ENCODE assay signal across 9 cellular contexts in the genomic region with DNA sequence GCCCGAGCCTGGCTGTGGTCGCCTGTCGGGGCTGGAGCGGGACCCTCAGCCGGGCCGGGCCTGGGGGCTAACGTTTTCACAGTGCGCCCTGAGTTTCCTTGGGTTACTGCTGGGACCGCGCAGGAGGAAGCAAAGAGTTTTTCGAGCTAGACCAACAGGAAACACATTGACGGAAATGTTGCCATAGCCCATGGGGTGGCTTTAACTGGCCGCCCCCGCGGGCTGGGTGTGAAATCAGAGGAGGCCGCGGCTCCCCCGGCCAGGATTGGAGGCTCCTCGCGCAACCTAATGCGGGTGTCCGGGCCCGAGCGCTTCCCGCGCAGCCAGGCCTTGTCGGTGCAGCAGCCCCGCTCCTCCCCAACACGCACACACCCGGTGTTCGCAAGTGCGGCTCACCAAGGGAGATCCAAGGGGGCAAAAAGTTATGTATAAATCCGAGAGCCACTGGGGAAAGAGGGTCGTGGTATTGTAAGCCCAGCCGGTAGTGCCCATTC. TPM values are rescaled to one million over a fixed set of nuclear protein-coding genes. Genes with fewer than 3 reads are reported as not detected.
DNase-seq lines count a peak whose midpoint lies in the region; ATAC-seq and TF ChIP-seq lines count a peak whose summit lies in the region.
"Had no signal": no experiment of that assay in that cellular context is flagged by ENCODE, and none has a peak within 500 bp of the region (broad histone marks: within the 10 kb centered on the region; RNA-seq: fewer than 3 reads in every experiment).

No MANE protein-coding gene starts in this region.

- peak overlapping the region; percentile 85 to 97 for H3K27ac ChIP-seq in liver (ENCODE audit: low read depth in 1 of 2, low read length in 2 of 2)
- peak overlapping the region in 1 of 2 donors; percentile 41 for H3K27ac ChIP-seq in thoracic aorta
- H3K27ac ChIP-seq in A673 (ENCODE audit: low read depth, low read length, poor library complexity, severe bottlenecking): no peak overlapping the region
- H3K27ac ChIP-seq: SJSA1 had no signal

- H3K4me1 ChIP-seq in liver (ENCODE audit: control insufficient read depth in 4 of 4, insufficient read depth in 4 of 4, low read length in 3 of 4) (peaks cover 9 to 43% (median 29%) of the 10 kb centered on the region in 4 donors), thoracic aorta (ENCODE audit: control insufficient read depth in 1 of 2, low read depth in 2 of 2) (peaks cover 0 to 9% of the 10 kb centered on the region in 2 donors), A673 (ENCODE audit: insufficient read depth, low read length, poor library complexity, severe bottlenecking) (peaks cover 7% of the 10 kb centered on the region)

- no peak for TF ChIP-seq CTCF in astrocyte of the cerebellum (IDR thresholded peaks at IDR 0.05; ENCODE audit: low read depth, low read length, missing control alignments)
- no peak for TF ChIP-seq CTCF in liver (IDR thresholded peaks at IDR 0.05; ENCODE audit: low read depth, low read length, missing input control)
- TF ChIP-seq CTCF in thoracic aorta (IDR thresholded peaks at IDR 0.05): no peak
- TF ChIP-seq CTCF in A673 (conservative IDR thresholded peaks at IDR 0.05; ENCODE audit: low read depth, low read length): no peak

- 9% methylated on average over 35 of the region's 35 CpGs for WGBS in liver

- POLR2A ChIA-PET in A673 (lab: Charles Lee; ENCODE audit: low non-redundant PET): no interaction called here

- ATAC-seq in thoracic aorta (ENCODE audit: insufficient number of reproducible peaks, low FRiP score, low read depth) (no peak), HG03442 (IDR thresholded peaks at IDR 0.05; ENCODE audit: unreplicated experiment) (no peak)

- H3K27me3 ChIP-seq in liver (ENCODE audit: control insufficient read depth in 4 of 4, insufficient read depth in 4 of 4, low read length in 3 of 4) (no peaks in the 10 kb centered on the region), thoracic aorta (replicated peaks; ENCODE audit: insufficient read depth) (no peaks in the 10 kb centered on the region), A673 (replicated peaks; ENCODE audit: insufficient read depth, low read depth, low read length, poor library complexity) (no peaks in the 10 kb centered on the region)
- H3K27me3 ChIP-seq: SJSA1 had no signal

- H3K36me3 ChIP-seq in liver (ENCODE audit: control insufficient read depth in 4 of 4, insufficient read depth in 3 of 4, low read depth in 1 of 4, low read length in 3 of 4): peaks cover 0 to 15% (median 3%) of the 10 kb centered on the region in 4 donors
- no peaks in the 10 kb centered on the region for H3K36me3 ChIP-seq in thoracic aorta
- peaks cover 4% of the 10 kb centered on the region for H3K36me3 ChIP-seq in A673 (ENCODE audit: insufficient read depth, low read length, poor library complexity, severe bottlenecking)

- H3K9me3 ChIP-seq in liver (ENCODE audit: control insufficient read depth in 4 of 4, low read length in 3 of 4): no peaks in the 10 kb centered on the region
- no peaks in the 10 kb centered on the region for H3K9me3 ChIP-seq in thoracic aorta
- H3K9me3 ChIP-seq in A673 (ENCODE audit: low read depth, low read length, poor library complexity, severe bottlenecking): no peaks in the 10 kb centered on the region
- H3K9me3 ChIP-seq: SJSA1 had no signal

- in situ Hi-C loops in astrocyte of the cerebellum (cut with HindIII; ENCODE audit: low sequenced_read_pairs): no loop called here

- CTCF ChIA-PET in A673 (lab: Charles Lee): no interaction called here

- peak overlapping the region; percentile 3 for H3K4me3 ChIP-seq in astrocyte of the cerebellum (ENCODE audit: low read depth, low read length)
- peak overlapping the region; percentile 87 to 100 (median 91) for H3K4me3 ChIP-seq in liver (ENCODE audit: low read depth in 1 of 3, low read length in 3 of 3)
- H3K4me3 ChIP-seq in thoracic aorta: peak overlapping the region; percentile 90
- H3K4me3 ChIP-seq in A673 (ENCODE audit: low read depth, low read length, poor library complexity, severe bottlenecking): no peak overlapping the region

- no peak for TF ChIP-seq RAD21 in liver (IDR thresholded peaks at IDR 0.05)

- intact Hi-C loops in A673 (cut with micrococcal nuclease; ENCODE audit: unreplicated experiment): no loop called here

- H3K9ac ChIP-seq in liver (ENCODE audit: low read depth in 1 of 2, low read length in 2 of 2): peak overlapping the region; percentile 52 to 86

- peak; percentile 26 for DNase-seq in activated CD4-positive, alpha-beta T cell treated with anti-CD3 and anti-CD28 coated beads for 48 hours
- DNase-seq in activated CD4-positive, alpha-beta T cell treated with anti-CD3 and anti-CD28 coated beads for 4 hours: no peak
- DNase-seq in astrocyte of the cerebellum (ENCODE audit: low read depth): no peak
- no peak for DNase-seq in thoracic aorta (ENCODE audit: low spot score)
- no peak for DNase-seq in NCI-H774 (lab: John Stamatoyannopoulos, UW)
- DNase-seq in A673 (ENCODE audit: low spot score): no peak

- BruUV-seq in A673 (replicated peaks; lab: Mats Ljungman, UMichigan): no TSS peak

TF ChIP-seq in liver, 16 proteins besides CTCF, POLR2A, EP300 and RAD21:
- TF ChIP-seq GABPA (IDR thresholded peaks at IDR 0.05 in 1 of 2, conservative IDR thresholded peaks at IDR 0.05 in 1 of 2) (no peak), FOXA1 (IDR thresholded peaks at IDR 0.05) (no peak), JUND (IDR thresholded peaks at IDR 0.05) (no peak), EGR1 (IDR thresholded peaks at IDR 0.05; ENCODE audit: low read depth in 2 of 2) (no peak), RXRA (IDR thresholded peaks at IDR 0.05) (no peak), YY1 (IDR thresholded peaks at IDR 0.05) (no peak)
- TF ChIP-seq, protein P1, sequence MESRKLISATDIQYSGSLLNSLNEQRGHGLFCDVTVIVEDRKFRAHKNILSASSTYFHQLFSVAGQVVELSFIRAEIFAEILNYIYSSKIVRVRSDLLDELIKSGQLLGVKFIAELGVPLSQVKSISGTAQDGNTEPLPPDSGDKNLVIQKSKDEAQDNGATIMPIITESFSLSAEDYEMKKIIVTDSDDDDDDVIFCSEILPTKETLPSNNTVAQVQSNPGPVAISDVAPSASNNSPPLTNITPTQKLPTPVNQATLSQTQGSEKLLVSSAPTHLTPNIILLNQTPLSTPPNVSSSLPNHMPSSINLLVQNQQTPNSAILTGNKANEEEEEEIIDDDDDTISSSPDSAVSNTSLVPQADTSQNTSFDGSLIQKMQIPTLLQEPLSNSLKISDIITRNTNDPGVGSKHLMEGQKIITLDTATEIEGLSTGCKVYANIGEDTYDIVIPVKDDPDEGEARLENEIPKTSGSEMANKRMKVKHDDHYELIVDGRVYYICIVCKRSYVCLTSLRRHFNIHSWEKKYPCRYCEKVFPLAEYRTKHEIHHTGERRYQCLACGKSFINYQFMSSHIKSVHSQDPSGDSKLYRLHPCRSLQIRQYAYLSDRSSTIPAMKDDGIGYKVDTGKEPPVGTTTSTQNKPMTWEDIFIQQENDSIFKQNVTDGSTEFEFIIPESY (IDR thresholded peaks at IDR 0.05): no peak
- TF ChIP-seq, protein P2, sequence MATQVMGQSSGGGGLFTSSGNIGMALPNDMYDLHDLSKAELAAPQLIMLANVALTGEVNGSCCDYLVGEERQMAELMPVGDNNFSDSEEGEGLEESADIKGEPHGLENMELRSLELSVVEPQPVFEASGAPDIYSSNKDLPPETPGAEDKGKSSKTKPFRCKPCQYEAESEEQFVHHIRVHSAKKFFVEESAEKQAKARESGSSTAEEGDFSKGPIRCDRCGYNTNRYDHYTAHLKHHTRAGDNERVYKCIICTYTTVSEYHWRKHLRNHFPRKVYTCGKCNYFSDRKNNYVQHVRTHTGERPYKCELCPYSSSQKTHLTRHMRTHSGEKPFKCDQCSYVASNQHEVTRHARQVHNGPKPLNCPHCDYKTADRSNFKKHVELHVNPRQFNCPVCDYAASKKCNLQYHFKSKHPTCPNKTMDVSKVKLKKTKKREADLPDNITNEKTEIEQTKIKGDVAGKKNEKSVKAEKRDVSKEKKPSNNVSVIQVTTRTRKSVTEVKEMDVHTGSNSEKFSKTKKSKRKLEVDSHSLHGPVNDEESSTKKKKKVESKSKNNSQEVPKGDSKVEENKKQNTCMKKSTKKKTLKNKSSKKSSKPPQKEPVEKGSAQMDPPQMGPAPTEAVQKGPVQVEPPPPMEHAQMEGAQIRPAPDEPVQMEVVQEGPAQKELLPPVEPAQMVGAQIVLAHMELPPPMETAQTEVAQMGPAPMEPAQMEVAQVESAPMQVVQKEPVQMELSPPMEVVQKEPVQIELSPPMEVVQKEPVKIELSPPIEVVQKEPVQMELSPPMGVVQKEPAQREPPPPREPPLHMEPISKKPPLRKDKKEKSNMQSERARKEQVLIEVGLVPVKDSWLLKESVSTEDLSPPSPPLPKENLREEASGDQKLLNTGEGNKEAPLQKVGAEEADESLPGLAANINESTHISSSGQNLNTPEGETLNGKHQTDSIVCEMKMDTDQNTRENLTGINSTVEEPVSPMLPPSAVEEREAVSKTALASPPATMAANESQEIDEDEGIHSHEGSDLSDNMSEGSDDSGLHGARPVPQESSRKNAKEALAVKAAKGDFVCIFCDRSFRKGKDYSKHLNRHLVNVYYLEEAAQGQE (IDR thresholded peaks at IDR 0.05): no peak

RNA-seq across cellular contexts. Expression of a gene that starts 1.9 kb away (rescaled TPM):
- total RNA-seq in liver: 10 to 100 TPM; 16.2 to 34.8 TPM
- polyA plus RNA-seq in liver: 10 to 100 TPM; 33.5 to 42.2 TPM
- 10 to 100 TPM in 1 of 2 donors, 1 to 10 TPM in 1; 6.2 to 10.9 TPM for total RNA-seq in thoracic aorta
- 8.4 and 12.1 TPM in 2 replicates for total RNA-seq in A673 (2021)
